In genomic region chr22:44540756-44541670, GRCh38 we compare ENCODE assay signal across 14 cellular contexts.
"Had no signal": no experiment of that assay in that cellular context is flagged by ENCODE, and none has a peak within 500 bp of the region (broad histone marks: within the 10 kb centered on the region; RNA-seq: fewer than 3 reads in every experiment).

No MANE protein-coding gene starts in this region.

- H3K27ac ChIP-seq: colonic mucosa, gastrocnemius medialis, left ventricle myocardium inferior, ovary, tibial nerve had no signal

- DNase-seq: activated CD4-positive, alpha-beta memory T cell treated with anti-CD3 and anti-CD28 coated beads for 36 hours; activated CD4-positive, alpha-beta T cell treated with anti-CD3 and anti-CD28 coated beads for 1 hour; activated gamma-delta T cell treated with Interleukin-2 at 50 U/mL for 16 hours; activated T-cell treated with anti-CD3 and anti-CD28 coated beads, Interleukin-2, amount 50 U/mL, for 4 hours; caudate nucleus; colonic mucosa; gastrocnemius medialis; kidney; left ventricle myocardium inferior; mesenchymal stem cell; ovary; small intestine had no signal

- H3K4me3 ChIP-seq: colonic mucosa, gastrocnemius medialis, left ventricle myocardium inferior, ovary, tibial nerve had no signal

- H3K27me3 ChIP-seq: colonic mucosa, ovary had no signal

- ATAC-seq: activated T-cell treated with anti-CD3 and anti-CD28 coated beads, Interleukin-2, amount 50 U/mL, for 4 hours; gastrocnemius medialis; stimulated activated effector memory CD8-positive, alpha-beta T cell treated with anti-CD3 and anti-CD28 coated beads, Interleukin-12 subunit alpha, Interleukin-12 subunit beta, amount 100 ng/mL, for 72 hours had no signal
